In genomic region chr6:30102701-30103629, GRCh38 we compare ENCODE assay signal across 9 cellular contexts. TPM values are rescaled to one million over a fixed set of nuclear protein-coding genes. Genes with fewer than 3 reads are reported as not detected.
A peak's percentile ranks its signal among the peaks of the same experiment; 100 is the strongest.
DNase-seq lines count a peak whose midpoint lies in the region; ATAC-seq and TF ChIP-seq lines count a peak whose summit lies in the region.
"Had no signal": no experiment of that assay in that cellular context is flagged by ENCODE, and none has a peak within 500 bp of the region (broad histone marks: within the 10 kb centered on the region; RNA-seq: fewer than 3 reads in every experiment).

No MANE protein-coding gene starts in this region.

- peak; percentile 96 for TF ChIP-seq CTCF in HEK293 (tag by site-specific recombination; IDR thresholded peaks at IDR 0.05)
- peak; percentile 52 to 97 (median 92) for TF ChIP-seq CTCF in prostate gland (IDR thresholded peaks at IDR 0.05)
- TF ChIP-seq CTCF in upper lobe of right lung (IDR thresholded peaks at IDR 0.05) = peak; percentile 88

- 14% methylated on average over 32 of the region's 32 CpGs for WGBS in prostate gland

- no peak for TF ChIP-seq POLR2A in prostate gland (IDR thresholded peaks at IDR 0.05)

- POLR2A ChIA-PET in HEK293 (lab: Yijun Ruan, JAX) = interaction anchor here (0.7 to 2.7 kb wide), 9 partner anchors 9 to 110 kb away, joined by 3 to 20 read pairs (median 4); partner anchors contain the start of genes POLR1H, PPP1R11 and TRIM26

- H3K27me3 ChIP-seq in prostate gland (replicated peaks; ENCODE audit: insufficient read depth) = no peaks in the 10 kb centered on the region
- H3K27me3 ChIP-seq in upper lobe of right lung = peaks cover 23% of the 10 kb centered on the region

- H3K36me3 ChIP-seq in HEK293 (ENCODE audit: control insufficient read depth in 2 of 2, insufficient read depth in 1 of 2, low read length in 2 of 2) = no peaks in the 10 kb centered on the region
- H3K36me3 ChIP-seq in prostate gland = no peaks in the 10 kb centered on the region
- H3K36me3 ChIP-seq in upper lobe of right lung = no peaks in the 10 kb centered on the region

- peak; percentile 85 for ATAC-seq in left ventricle myocardium superior
- ATAC-seq in upper lobe of right lung = peak; percentile 86

- H3K4me1 ChIP-seq in HEK293 (ENCODE audit: control insufficient read depth, insufficient read depth, low read length) (peaks cover 13% of the 10 kb centered on the region), prostate gland (replicated peaks) (peaks cover 16% of the 10 kb centered on the region), upper lobe of right lung (peaks cover 31% of the 10 kb centered on the region)

- no peaks in the 10 kb centered on the region for H3K9me3 ChIP-seq in HEK293 (ENCODE audit: control insufficient read depth, insufficient read depth, low read depth, low read length)
- H3K9me3 ChIP-seq in prostate gland = no peaks in the 10 kb centered on the region
- H3K9me3 ChIP-seq in upper lobe of right lung = no peaks in the 10 kb centered on the region

- peak overlapping the region; percentile 32 for H3K4me3 ChIP-seq in HEK293 (ENCODE audit: low read depth, low read length)
- H3K4me3 ChIP-seq in prostate gland = peak overlapping the region; percentile 17 to 27
- H3K4me3 ChIP-seq in upper lobe of right lung = peak overlapping the region; percentile 49

- H3K27ac ChIP-seq in HEK293 (ENCODE audit: extremely low read depth, low read depth, low read length) = no peak overlapping the region
- peak overlapping the region; percentile 62 to 64 for H3K27ac ChIP-seq in prostate gland
- peak overlapping the region; percentile 52 for H3K27ac ChIP-seq in upper lobe of right lung

- DNase-seq in DMS114 treated with DMSO at 0.1 percent for 48 hours (lab: John Stamatoyannopoulos, UW; ENCODE audit: unreplicated experiment) = peak; percentile 92
- DNase-seq in NCI-H1417 (lab: John Stamatoyannopoulos, UW) = peak; percentile 79 to 90 (median 81)
- peak; percentile 73 for DNase-seq in T follicular helper cell (ENCODE audit: low read depth)
- DNase-seq in amniotic epithelial cell (ENCODE audit: low read depth) = peak; percentile 84
- peak; percentile 85 for DNase-seq in left ventricle myocardium superior
- DNase-seq in prostate gland (ENCODE audit: low spot score) = peak; percentile 90
- DNase-seq in upper lobe of right lung = peak; percentile 88

- intact Hi-C loops in left ventricle myocardium superior (cut with micrococcal nuclease) = no loop called here
- intact Hi-C loops in prostate gland (cut with DNase I) = loop anchor here (2.0 kb wide), 1 partner anchor 28 kb away; no protein-coding TSS in a partner anchor
- intact Hi-C loops in upper lobe of right lung (cut with DNase I) = no loop called here

- CTCF ChIA-PET in HEK293 (lab: Yijun Ruan, JAX) = interaction anchor here (0.5 to 5.7 kb wide), 49 partner anchors 8 to 1966 kb away, joined by 3 to 200 read pairs (median 4); partner anchors contain the start of genes POLR1H, PPP1R11, TRIM31 and TRIM40

TF ChIP-seq in HEK293, 187 proteins besides CTCF, POLR2A, EP300 and RAD21 (continues in another document):
- TF ChIP-seq AEBP2 (tag by site-specific recombination; IDR thresholded peaks at IDR 0.05; ENCODE audit: borderline replicate concordance) = no peak
- TF ChIP-seq BCL11A (tag by site-specific recombination; IDR thresholded peaks at IDR 0.05; ENCODE audit: low read depth) = no peak
- TF ChIP-seq KLF16 (tag by site-specific recombination; IDR thresholded peaks at IDR 0.05) = no peak
- no peak for TF ChIP-seq ELK4 (IDR thresholded peaks at IDR 0.05; ENCODE audit: borderline replicate concordance, low read depth, low read length)
- TF ChIP-seq ZNF639 (tag by site-specific recombination; IDR thresholded peaks at IDR 0.05) = peak; percentile 52; the same call in 1 of the 2 replicates
- TF ChIP-seq, protein P1, sequence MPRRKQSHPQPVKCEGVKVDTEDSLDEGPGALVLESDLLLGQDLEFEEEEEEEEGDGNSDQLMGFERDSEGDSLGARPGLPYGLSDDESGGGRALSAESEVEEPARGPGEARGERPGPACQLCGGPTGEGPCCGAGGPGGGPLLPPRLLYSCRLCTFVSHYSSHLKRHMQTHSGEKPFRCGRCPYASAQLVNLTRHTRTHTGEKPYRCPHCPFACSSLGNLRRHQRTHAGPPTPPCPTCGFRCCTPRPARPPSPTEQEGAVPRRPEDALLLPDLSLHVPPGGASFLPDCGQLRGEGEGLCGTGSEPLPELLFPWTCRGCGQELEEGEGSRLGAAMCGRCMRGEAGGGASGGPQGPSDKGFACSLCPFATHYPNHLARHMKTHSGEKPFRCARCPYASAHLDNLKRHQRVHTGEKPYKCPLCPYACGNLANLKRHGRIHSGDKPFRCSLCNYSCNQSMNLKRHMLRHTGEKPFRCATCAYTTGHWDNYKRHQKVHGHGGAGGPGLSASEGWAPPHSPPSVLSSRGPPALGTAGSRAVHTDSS (tag by site-specific recombination; IDR thresholded peaks at IDR 0.05) = no peak
- no peak for TF ChIP-seq ZNF133 (tag by site-specific recombination; IDR thresholded peaks at IDR 0.05)
- no peak for TF ChIP-seq YY1 (tag by site-specific recombination; IDR thresholded peaks at IDR 0.05)
- no peak for TF ChIP-seq ZNF175 (tag by site-specific recombination; IDR thresholded peaks at IDR 0.05)
- no peak for TF ChIP-seq ZBTB8A (tag by site-specific recombination; IDR thresholded peaks at IDR 0.05)
- no peak for TF ChIP-seq ZNF548 (tag by site-specific recombination; IDR thresholded peaks at IDR 0.05)
- TF ChIP-seq ZSCAN30 (tag by site-specific recombination; IDR thresholded peaks at IDR 0.05) = peak; percentile 58
- no peak for TF ChIP-seq ZNF561 (tag by site-specific recombination; IDR thresholded peaks at IDR 0.05; ENCODE audit: borderline replicate concordance)
- TF ChIP-seq ZNF776 (tag by site-specific recombination; IDR thresholded peaks at IDR 0.05; ENCODE audit: borderline replicate concordance) = no peak
- no peak for TF ChIP-seq FEZF1 (tag by site-specific recombination; IDR thresholded peaks at IDR 0.05)
- TF ChIP-seq, protein P2, sequence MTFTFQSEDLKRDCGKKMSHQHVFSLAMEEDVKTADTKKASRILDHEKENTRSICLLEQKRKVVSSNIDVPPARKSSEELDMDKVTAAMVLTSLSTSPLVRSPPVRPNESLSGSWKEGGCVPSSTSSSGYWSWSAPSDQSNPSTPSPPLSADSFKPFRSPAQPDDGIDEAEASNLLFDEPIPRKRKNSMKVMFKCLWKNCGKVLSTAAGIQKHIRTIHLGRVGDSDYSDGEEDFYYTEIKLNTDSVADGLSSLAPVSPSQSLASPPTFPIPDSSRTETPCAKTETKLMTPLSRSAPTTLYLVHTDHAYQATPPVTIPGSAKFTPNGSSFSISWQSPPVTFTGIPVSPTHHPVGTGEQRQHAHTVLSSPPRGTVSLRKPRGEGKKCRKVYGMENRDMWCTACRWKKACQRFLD (tag by site-specific recombination; IDR thresholded peaks at IDR 0.05) = no peak
- no peak for TF ChIP-seq ZNF394 (tag by site-specific recombination; IDR thresholded peaks at IDR 0.05; ENCODE audit: borderline replicate concordance)
- peak; percentile 70 for TF ChIP-seq PRDM1 (tag by site-specific recombination; IDR thresholded peaks at IDR 0.05)

RNA-seq across cellular contexts. Expression of gene TRIM31, which starts 9.9 kb away (rescaled TPM):
- total RNA-seq in left ventricle myocardium superior (not detected), prostate gland (under 1 TPM in 1 of 2 donors, not detected in 1; 0.32 TPM), upper lobe of right lung (0.35 TPM)
- total RNA-seq: temporal lobe had no signal

RNA-seq across cellular contexts. Expression of gene RNF39, which starts 27.4 kb away (rescaled TPM):
- not detected for total RNA-seq in left ventricle myocardium superior
- total RNA-seq in prostate gland = 10 to 100 TPM in 1 of 2 donors, 1 to 10 TPM in 1; 9.0 to 29.1 TPM
- 2.4 TPM for total RNA-seq in upper lobe of right lung
- total RNA-seq: temporal lobe had no signal

RNA-seq across cellular contexts. Expression of gene TRIM40, which starts 33.0 kb away (rescaled TPM):
- total RNA-seq in left ventricle myocardium superior (not detected), prostate gland (not detected), upper lobe of right lung (not detected)
- total RNA-seq: temporal lobe had no signal

RNA-seq across cellular contexts. Expression of gene PPP1R11, which starts 36.0 kb away (rescaled TPM):
- 44.1 TPM for total RNA-seq in left ventricle myocardium superior
- 10 to 100 TPM; 49.7 to 59.3 TPM for total RNA-seq in prostate gland
- total RNA-seq in upper lobe of right lung = 62.6 TPM

RNA-seq across cellular contexts. Expression of gene POLR1H, which starts 41.9 kb away (rescaled TPM):
- total RNA-seq in left ventricle myocardium superior = 16.1 TPM
- total RNA-seq in prostate gland = 10 to 100 TPM; 31.9 to 36.3 TPM
- total RNA-seq in upper lobe of right lung = 20.3 TPM
